Comparison of ENCODE assay signal across 1 cellular context in genomic region chr1:240611228-240611618, GRCh38.
TF ChIP-seq lines count a peak whose summit lies in the region.

No MANE protein-coding gene starts in this region.

TF ChIP-seq in HepG2, 621 proteins besides CTCF, POLR2A, EP300 and RAD21 (continued from another document):
- TF ChIP-seq AFF4 (CRISPR knock-in tag; IDR thresholded peaks at IDR 0.05), result no peak
- TF ChIP-seq ZNF569 (CRISPR knock-in tag; IDR thresholded peaks at IDR 0.05; ENCODE audit: borderline replicate concordance), result no peak
- no peak for TF ChIP-seq NR2F2 (IDR thresholded peaks at IDR 0.05; ENCODE audit: borderline replicate concordance, low read depth)
- TF ChIP-seq ZBTB7A (CRISPR knock-in tag; IDR thresholded peaks at IDR 0.05), result no peak
- no peak for TF ChIP-seq PHF5A (CRISPR knock-in tag; IDR thresholded peaks at IDR 0.05; ENCODE audit: low read depth, unreplicated experiment)
- TF ChIP-seq REL (CRISPR knock-in tag; conservative IDR thresholded peaks at IDR 0.05), result no peak
- no peak for TF ChIP-seq PREB (CRISPR knock-in tag; IDR thresholded peaks at IDR 0.05)
- no peak for TF ChIP-seq ZSCAN25 (CRISPR knock-in tag; IDR thresholded peaks at IDR 0.05)
- no peak for TF ChIP-seq ZBTB38 (CRISPR knock-in tag; IDR thresholded peaks at IDR 0.05)
- no peak for TF ChIP-seq ZNF746 (CRISPR knock-in tag; IDR thresholded peaks at IDR 0.05)
